ENCODE assay signal across 14 cellular contexts in the genomic region with DNA sequence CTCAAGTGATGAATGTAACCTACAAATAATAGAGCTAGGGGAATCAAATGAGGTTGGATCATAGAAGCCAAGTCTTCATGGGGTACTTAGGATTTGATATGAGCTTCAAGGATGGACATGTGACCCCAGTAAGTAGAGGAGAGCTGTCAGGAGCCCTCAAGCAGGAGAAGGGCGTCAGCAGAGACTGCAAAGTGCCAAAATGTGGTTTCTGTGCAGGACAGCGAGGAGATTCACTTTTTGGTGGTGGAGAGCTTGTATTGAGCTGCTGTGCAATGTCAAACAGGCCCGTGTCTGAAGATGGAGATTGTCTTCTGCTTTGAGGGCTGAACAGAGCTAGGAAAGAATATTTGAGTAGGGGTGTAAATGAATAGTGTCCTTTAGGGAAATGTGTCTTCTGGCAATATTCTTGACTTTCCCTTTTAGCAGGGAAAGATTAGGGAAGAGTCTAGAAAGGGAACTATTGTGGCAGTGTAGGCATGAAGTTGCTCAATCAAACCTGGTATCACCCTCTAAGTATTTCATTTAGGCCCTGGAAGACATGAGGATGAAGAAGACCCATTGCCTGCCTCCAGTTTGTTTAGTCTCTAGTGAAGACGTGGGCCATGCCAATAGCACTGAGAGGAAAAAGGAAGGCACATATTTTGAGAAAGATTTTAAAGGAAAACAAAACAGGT.
DNase-seq lines count a peak whose midpoint lies in the region; ATAC-seq and TF ChIP-seq lines count a peak whose summit lies in the region.
"Had no signal": no experiment of that assay in that cellular context is flagged by ENCODE, and none has a peak within 500 bp of the region (broad histone marks: within the 10 kb centered on the region; RNA-seq: fewer than 3 reads in every experiment).

No MANE protein-coding gene starts in this region.

- H3K4me3 ChIP-seq in NB4 (ENCODE audit: low read depth, low read length), result peak overlapping the region; percentile 64
- no peak overlapping the region for H3K4me3 ChIP-seq in effector memory CD4-positive, alpha-beta T cell (ENCODE audit: insufficient read depth, low read depth, low read length, poor library complexity, severe bottlenecking)
- H3K4me3 ChIP-seq: SJSA1 had no signal

- no peak for DNase-seq in activated naive CD4-positive, alpha-beta T cell treated with anti-CD3 and anti-CD28 coated beads, Interleukin-2, amount 10 ng/mL, durations not matched to agents 7 days and 5 days
- no peak for DNase-seq in activated naive CD4-positive, alpha-beta T cell treated with Interleukin-2 at 50 U/mL for 16 hours
- DNase-seq in NB4 (ENCODE audit: low read depth) (peak; percentile 49), substantia nigra (lab: John Stamatoyannopoulos, UW) (no peak), activated gamma-delta T cell treated with Interleukin-2 at 50 U/mL for 16 hours (no peak), RPMI8226 (no peak)
- no peak for DNase-seq in effector memory CD4-positive, alpha-beta T cell
- DNase-seq: amniotic stem cell, DMS153, foreskin keratinocyte, KG1, OCI-M1 had no signal

- CTCF ChIA-PET in activated naive CD4-positive, alpha-beta T cell treated with anti-CD3 and anti-CD28 coated beads, Interleukin-2, amount 10 ng/mL, durations not matched to agents 7 days and 5 days (lab: Charles Lee), result interaction anchor here (1.0 to 1.5 kb wide), 5 partner anchors 18 to 164 kb away, joined by 3 to 4 read pairs (median 3); no protein-coding TSS in a partner anchor

- H3K9me3 Mint-ChIP-seq in activated naive CD4-positive, alpha-beta T cell treated with anti-CD3 and anti-CD28 coated beads, Interleukin-2, amount 10 ng/mL, durations not matched to agents 7 days and 5 days, result no peaks in the 10 kb centered on the region

- peak overlapping the region; percentile 97 for H3K27ac Mint-ChIP-seq in activated naive CD4-positive, alpha-beta T cell treated with anti-CD3 and anti-CD28 coated beads, Interleukin-2, amount 10 ng/mL, durations not matched to agents 7 days and 5 days

- H3K9me3 ChIP-seq in effector memory CD4-positive, alpha-beta T cell (ENCODE audit: control insufficient read depth, low read length), result no peaks in the 10 kb centered on the region
- H3K9me3 ChIP-seq: SJSA1 had no signal

- H3K27me3 Mint-ChIP-seq in activated naive CD4-positive, alpha-beta T cell treated with anti-CD3 and anti-CD28 coated beads, Interleukin-2, amount 10 ng/mL, durations not matched to agents 7 days and 5 days, result no peaks in the 10 kb centered on the region

- H3K4me1 ChIP-seq in effector memory CD4-positive, alpha-beta T cell (ENCODE audit: control insufficient read depth, insufficient read depth, low read length, poor library complexity, severe bottlenecking), result peaks cover 35% of the 10 kb centered on the region
- H3K4me1 ChIP-seq: SJSA1 had no signal

- TF ChIP-seq CTCF in NB4 (IDR thresholded peaks at IDR 0.05; ENCODE audit: low read depth, low read length), result no peak

- no peaks in the 10 kb centered on the region for H3K27me3 ChIP-seq in effector memory CD4-positive, alpha-beta T cell (replicated peaks; ENCODE audit: control insufficient read depth, insufficient read depth, low read length, poor library complexity, severe bottlenecking)
- H3K27me3 ChIP-seq: foreskin keratinocyte, SJSA1 had no signal

- H3K4me3 Mint-ChIP-seq in activated naive CD4-positive, alpha-beta T cell treated with anti-CD3 and anti-CD28 coated beads, Interleukin-2, amount 10 ng/mL, durations not matched to agents 7 days and 5 days, result no peak overlapping the region

- H3K36me3 Mint-ChIP-seq in activated naive CD4-positive, alpha-beta T cell treated with anti-CD3 and anti-CD28 coated beads, Interleukin-2, amount 10 ng/mL, durations not matched to agents 7 days and 5 days, result peaks cover 61% of the 10 kb centered on the region

- peak overlapping the region; percentile 52 for H3K27ac ChIP-seq in effector memory CD4-positive, alpha-beta T cell (ENCODE audit: insufficient read depth, low read length, poor library complexity, severe bottlenecking)
- peak overlapping the region; percentile 28 for H3K27ac ChIP-seq in substantia nigra (ENCODE audit: low read depth, low read length, poor library complexity, severe bottlenecking)
- H3K27ac ChIP-seq: foreskin keratinocyte, SJSA1 had no signal

- peaks cover 51% of the 10 kb centered on the region for H3K36me3 ChIP-seq in effector memory CD4-positive, alpha-beta T cell (ENCODE audit: control insufficient read depth, insufficient read depth, low read length)
- H3K36me3 ChIP-seq: SJSA1 had no signal

- peaks cover 65% of the 10 kb centered on the region for H3K4me1 Mint-ChIP-seq in activated naive CD4-positive, alpha-beta T cell treated with anti-CD3 and anti-CD28 coated beads, Interleukin-2, amount 10 ng/mL, durations not matched to agents 7 days and 5 days

- ATAC-seq in HG03196 (IDR thresholded peaks at IDR 0.05; ENCODE audit: unreplicated experiment), result no peak
- ATAC-seq: foreskin keratinocyte had no signal

- no peak for TF ChIP-seq POLR2A in NB4 (IDR thresholded peaks at IDR 0.05; ENCODE audit: extremely low read depth, insufficient read length)
